Comparison of ENCODE assay signal across 13 cellular contexts in the genomic region with DNA sequence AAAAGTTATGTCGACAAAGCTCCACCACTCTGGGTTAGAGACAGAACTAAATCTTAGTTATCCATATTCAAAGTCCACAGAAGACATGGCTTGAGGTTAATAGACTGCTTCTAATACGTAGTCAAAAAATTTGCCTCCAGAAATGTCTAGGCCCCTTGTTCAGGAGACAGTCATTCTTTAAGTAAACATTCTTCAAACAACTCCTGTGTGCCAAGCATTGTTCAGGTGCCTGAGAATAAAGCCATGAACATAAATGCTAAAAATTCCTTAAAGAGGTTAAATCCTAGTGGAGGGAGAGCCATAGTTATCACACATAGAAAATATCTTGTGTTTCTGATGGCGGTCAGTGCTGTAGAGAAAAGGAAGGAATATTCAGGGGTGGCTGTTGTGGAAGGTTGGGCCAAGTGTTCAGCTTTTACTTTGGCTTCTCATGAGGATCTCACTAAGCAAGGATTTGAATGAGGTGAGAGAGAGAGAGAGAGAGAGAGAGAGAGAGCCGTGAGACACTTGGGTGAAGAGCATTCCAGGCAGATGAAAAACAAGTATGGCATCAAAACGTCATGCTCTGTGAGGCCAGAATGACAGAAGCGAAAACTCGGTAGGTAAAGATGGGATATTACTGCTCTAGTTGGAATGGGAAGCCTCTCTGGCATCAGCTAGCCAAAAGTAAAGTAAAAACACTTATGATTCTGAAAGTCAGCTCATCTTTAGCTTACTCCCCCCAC.
"Had no signal": no experiment of that assay in that cellular context is flagged by ENCODE, and none has a peak within 500 bp of the region (broad histone marks: within the 10 kb centered on the region; RNA-seq: fewer than 3 reads in every experiment).

No MANE protein-coding gene starts in this region.

- H3K27ac Mint-ChIP-seq: naive thymus-derived CD8-positive, alpha-beta T cell had no signal

- H3K27ac ChIP-seq: colonic mucosa, neutrophil, suprapubic skin, tibial artery had no signal

- H3K4me1 ChIP-seq: colonic mucosa, suprapubic skin, tibial artery had no signal

- H3K4me1 Mint-ChIP-seq: naive thymus-derived CD8-positive, alpha-beta T cell had no signal

- DNase-seq: colonic mucosa; dorsolateral prefrontal cortex; effector CD8-positive, alpha-beta T cell; islet precursor cell; mucosa of descending colon; naive thymus-derived CD8-positive, alpha-beta T cell; posterior cingulate gyrus; stimulated activated naive CD4-positive, alpha-beta T cell treated with Interleukin-2 at 50 U/mL for 16 hours; tibial artery had no signal

- H3K9me3 ChIP-seq: colonic mucosa, mucosa of descending colon, neutrophil, suprapubic skin, tibial artery had no signal

- H3K27me3 ChIP-seq: colonic mucosa, dorsolateral prefrontal cortex, neutrophil, suprapubic skin, tibial artery had no signal

- H3K4me3 ChIP-seq: colonic mucosa, dorsolateral prefrontal cortex, mucosa of descending colon, skin epidermis, suprapubic skin, tibial artery had no signal

- H3K4me3 Mint-ChIP-seq: naive thymus-derived CD8-positive, alpha-beta T cell had no signal

- FAIRE-seq: frontal cortex had no signal

- H3K36me3 Mint-ChIP-seq: naive thymus-derived CD8-positive, alpha-beta T cell had no signal

- H3K36me3 ChIP-seq: colonic mucosa, neutrophil, suprapubic skin, tibial artery had no signal
